Comparison of ENCODE assay signal across 1 cellular context in genomic region chr1:24588573-24588972, GRCh38.
TF ChIP-seq lines count a peak whose summit lies in the region.

No MANE protein-coding gene starts in this region.

TF ChIP-seq in HepG2, 621 proteins besides CTCF, POLR2A, EP300 and RAD21 (continued from another document):
- TF ChIP-seq SOX13 (IDR thresholded peaks at IDR 0.05) = no peak
- peak in 1 of 2 experiments; percentile 43; a peak in 1 of 4 replicates for TF ChIP-seq SOX13 (CRISPR knock-in tag; conservative IDR thresholded peaks at IDR 0.05 in 1 of 2, IDR thresholded peaks at IDR 0.05 in 1 of 2)
- 0 out of 2 replicates have a peak, but pooled peaks have one; percentile 27 for TF ChIP-seq ZMYM4 (CRISPR knock-in tag; IDR thresholded peaks at IDR 0.05)
- peak; percentile 71; the same call in 1 of the 2 replicates for TF ChIP-seq BCL6 (CRISPR knock-in tag; IDR thresholded peaks at IDR 0.05)
- TF ChIP-seq ZNF792 (CRISPR knock-in tag; IDR thresholded peaks at IDR 0.05) = no peak
- TF ChIP-seq FOXA1 (IDR thresholded peaks at IDR 0.05) = no peak
- peak; percentile 30; the same call in 1 of the 2 replicates for TF ChIP-seq FOXA1 (CRISPR knock-in tag; IDR thresholded peaks at IDR 0.05)
- TF ChIP-seq MTA1 (CRISPR knock-in tag; IDR thresholded peaks at IDR 0.05; ENCODE audit: borderline replicate concordance) = peak; percentile 57; the same call in 1 of the 2 replicates
- TF ChIP-seq ZNF431 (CRISPR knock-in tag; IDR thresholded peaks at IDR 0.05; ENCODE audit: borderline replicate concordance, low read depth) = no peak
- TF ChIP-seq FOXO1 (CRISPR knock-in tag; IDR thresholded peaks at IDR 0.05) = peak; percentile 19; the same call in 1 of the 2 replicates
- no peak for TF ChIP-seq ATF2 (CRISPR knock-in tag; IDR thresholded peaks at IDR 0.05)
- TF ChIP-seq PHF8 (CRISPR knock-in tag; IDR thresholded peaks at IDR 0.05) = 0 out of 2 replicates have a peak, but pooled peaks have one; percentile 25
- no peak for TF ChIP-seq POLR2AphosphoS5 (IDR thresholded peaks at IDR 0.05; ENCODE audit: low read depth, low read length)
- TF ChIP-seq SALL1 (CRISPR knock-in tag; IDR thresholded peaks at IDR 0.05) = peak; percentile 80
- TF ChIP-seq NR2F1 (CRISPR knock-in tag; IDR thresholded peaks at IDR 0.05) = peak; percentile 26 to 62; a peak in 1 of 4 replicates
- TF ChIP-seq ARID5B (CRISPR knock-in tag; IDR thresholded peaks at IDR 0.05) = peak; percentile 70
- TF ChIP-seq ZNF350 (CRISPR knock-in tag; IDR thresholded peaks at IDR 0.05; ENCODE audit: borderline replicate concordance, low read depth) = no peak
- TF ChIP-seq, protein P1, sequence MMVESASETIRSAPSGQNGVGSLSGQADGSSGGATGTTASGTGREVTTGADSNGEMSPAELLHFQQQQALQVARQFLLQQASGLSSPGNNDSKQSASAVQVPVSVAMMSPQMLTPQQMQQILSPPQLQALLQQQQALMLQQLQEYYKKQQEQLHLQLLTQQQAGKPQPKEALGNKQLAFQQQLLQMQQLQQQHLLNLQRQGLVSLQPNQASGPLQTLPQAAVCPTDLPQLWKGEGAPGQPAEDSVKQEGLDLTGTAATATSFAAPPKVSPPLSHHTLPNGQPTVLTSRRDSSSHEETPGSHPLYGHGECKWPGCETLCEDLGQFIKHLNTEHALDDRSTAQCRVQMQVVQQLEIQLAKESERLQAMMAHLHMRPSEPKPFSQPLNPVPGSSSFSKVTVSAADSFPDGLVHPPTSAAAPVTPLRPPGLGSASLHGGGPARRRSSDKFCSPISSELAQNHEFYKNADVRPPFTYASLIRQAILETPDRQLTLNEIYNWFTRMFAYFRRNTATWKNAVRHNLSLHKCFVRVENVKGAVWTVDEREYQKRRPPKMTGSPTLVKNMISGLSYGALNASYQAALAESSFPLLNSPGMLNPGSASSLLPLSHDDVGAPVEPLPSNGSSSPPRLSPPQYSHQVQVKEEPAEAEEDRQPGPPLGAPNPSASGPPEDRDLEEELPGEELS (CRISPR knock-in tag; IDR thresholded peaks at IDR 0.05) = peak; percentile 78
- 0 out of 2 replicates have a peak, but pooled peaks have one; percentile 28 for TF ChIP-seq ZNF710 (CRISPR knock-in tag; IDR thresholded peaks at IDR 0.05; ENCODE audit: borderline replicate concordance)
- TF ChIP-seq KMT2A (CRISPR knock-in tag; IDR thresholded peaks at IDR 0.05) = no peak
- TF ChIP-seq NAIF1 (CRISPR knock-in tag; IDR thresholded peaks at IDR 0.05; ENCODE audit: borderline replicate concordance) = no peak
- peak; percentile 78; the same call in 1 of the 2 replicates for TF ChIP-seq RXRB (CRISPR knock-in tag; IDR thresholded peaks at IDR 0.05; ENCODE audit: borderline replicate concordance)
- TF ChIP-seq FOXP1 (IDR thresholded peaks at IDR 0.05) = no peak
- TF ChIP-seq FOXP1 (CRISPR knock-in tag; IDR thresholded peaks at IDR 0.05) = peak; percentile 84
- TF ChIP-seq NR2F6 (IDR thresholded peaks at IDR 0.05) = peak; percentile 73
- TF ChIP-seq NR2F6 (CRISPR knock-in tag; IDR thresholded peaks at IDR 0.05) = peak; percentile 64; the same call in 1 of the 2 replicates
- TF ChIP-seq ZNF180 (CRISPR knock-in tag; IDR thresholded peaks at IDR 0.05; ENCODE audit: borderline replicate concordance, low read depth) = no peak
